In the genomic region with DNA sequence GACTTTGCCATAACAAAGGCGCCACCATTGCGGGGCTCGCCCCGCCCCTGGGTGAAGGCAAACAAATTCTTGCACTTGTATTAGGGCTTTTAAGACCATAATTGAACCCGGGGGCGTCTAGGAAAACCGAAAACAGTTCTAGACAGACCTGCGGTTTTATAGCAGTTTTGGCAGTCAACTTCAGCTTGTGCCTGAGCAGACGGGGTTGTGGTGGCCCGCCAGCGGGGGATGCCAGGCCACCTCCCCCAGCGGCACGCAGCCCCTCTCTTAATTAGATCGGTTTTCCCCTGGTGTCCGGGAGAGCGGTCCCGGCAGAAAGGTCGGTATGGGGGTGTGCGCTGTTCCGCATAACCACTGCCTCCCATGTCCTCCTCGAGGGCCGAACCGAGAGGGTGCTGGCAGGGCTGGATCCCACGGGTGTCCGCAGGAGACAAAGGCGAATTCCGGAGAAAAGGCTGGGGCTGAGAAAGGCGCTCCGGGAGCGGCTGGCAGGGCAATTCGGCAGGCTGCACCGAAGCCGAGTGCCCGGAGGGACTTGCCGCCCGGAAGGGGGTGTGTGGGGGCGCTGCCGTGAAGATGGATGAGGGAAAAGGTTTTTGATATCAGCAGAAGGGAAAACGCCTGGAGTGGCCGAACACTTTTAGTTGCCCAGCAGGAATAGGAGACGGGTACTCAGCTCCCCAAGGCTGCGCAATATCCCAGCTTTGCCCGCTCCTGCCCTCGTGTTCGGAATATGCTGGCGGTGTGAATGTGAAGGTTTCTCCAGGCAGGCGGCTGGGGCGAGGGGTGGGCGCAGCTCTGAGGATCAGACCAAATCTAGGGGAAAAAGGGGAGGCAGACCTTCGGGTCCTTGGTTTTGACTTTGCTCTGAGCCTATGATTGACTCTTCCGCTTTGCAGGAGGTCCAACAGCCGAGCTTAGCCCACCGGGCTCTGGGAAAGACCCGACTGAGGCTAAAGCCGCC, we compare ENCODE assay signal across 9 cellular contexts. TPM values are rescaled to one million over a fixed set of nuclear protein-coding genes. Genes with fewer than 3 reads are reported as not detected.
DNase-seq lines count a peak whose midpoint lies in the region; ATAC-seq, FAIRE-seq and TF ChIP-seq lines count a peak whose summit lies in the region.
"Had no signal": no experiment of that assay in that cellular context is flagged by ENCODE, and none has a peak within 500 bp of the region (broad histone marks: within the 10 kb centered on the region; RNA-seq: fewer than 3 reads in every experiment).

No MANE protein-coding gene starts in this region.

- H3K36me3 ChIP-seq in ascending aorta (no peaks in the 10 kb centered on the region), mucosa of rectum (ENCODE audit: control insufficient read depth in 2 of 2, insufficient read depth in 2 of 2, low read length in 2 of 2) (no peaks in the 10 kb centered on the region)

- ATAC-seq in left cardiac atrium, result no peak
- ATAC-seq in HG02798 (IDR thresholded peaks at IDR 0.05; ENCODE audit: poor library complexity, unreplicated experiment), result no peak

- H3K9ac ChIP-seq in mucosa of rectum (ENCODE audit: low read depth in 1 of 2, low read length in 2 of 2), result peak overlapping the region; percentile 90 to 96

- no peak for FAIRE-seq in RCC 7860 (lab: Jason Lieb, UNC)

- intact Hi-C loops in cardiac septum (cut with DNase I) (no loop called here), left cardiac atrium (cut with DNase I) (no loop called here), ascending aorta (cut with DNase I) (loop anchor here (5.0 kb wide), 1 partner anchor 1321 kb away; no protein-coding TSS in a partner anchor)

- TF ChIP-seq CTCF in ascending aorta (IDR thresholded peaks at IDR 0.05), result no peak

- H3K9me3 ChIP-seq in ascending aorta, result no peaks in the 10 kb centered on the region
- H3K9me3 ChIP-seq in mucosa of rectum (ENCODE audit: control insufficient read depth in 2 of 2, low read length in 2 of 2), result no peaks in the 10 kb centered on the region

- H3K4me1 ChIP-seq in ascending aorta, result peaks cover 7 to 23% of the 10 kb centered on the region in 2 donors
- peaks cover 51 to 76% of the 10 kb centered on the region in 2 donors for H3K4me1 ChIP-seq in mucosa of rectum (ENCODE audit: control insufficient read depth in 2 of 2, insufficient read depth in 2 of 2, low read length in 2 of 2)

- peak; percentile 74 for DNase-seq in cardiac septum (ENCODE audit: low spot score)
- DNase-seq in left cardiac atrium, result no peak
- DNase-seq in ascending aorta (ENCODE audit: low spot score in 2 of 2), result peak in 1 of 2 donors; percentile 56
- DNase-seq in ureter (ENCODE audit: low spot score), result peak; percentile 42
- DNase-seq in cerebellar nuclear complex (lab: John Stamatoyannopoulos, UW), result no peak
- no peak for DNase-seq in RCC 7860 (ENCODE audit: low spot score)
- DNase-seq: NCI-H1694 treated with DMSO at 0.1 percent for 48 hours had no signal

- H3K4me3 ChIP-seq in ascending aorta (peak overlapping the region; percentile 4 to 34), mucosa of rectum (ENCODE audit: low read length in 2 of 2) (peak overlapping the region; percentile 83 to 87)

- H3K27ac ChIP-seq in ascending aorta, result no peak overlapping the region
- peak overlapping the region; percentile 91 to 93 for H3K27ac ChIP-seq in mucosa of rectum (ENCODE audit: low read depth in 2 of 2, low read length in 2 of 2)

- peaks cover 60% of the 10 kb centered on the region for H3K27me3 ChIP-seq in ascending aorta
- peaks cover 15 to 28% of the 10 kb centered on the region in 2 donors for H3K27me3 ChIP-seq in mucosa of rectum (ENCODE audit: control insufficient read depth in 2 of 2, insufficient read depth in 2 of 2, low read length in 2 of 2)

RNA-seq across cellular contexts. Expression of a gene that starts 3.0 kb away (rescaled TPM):
- total RNA-seq in cardiac septum, result not detected
- total RNA-seq in left cardiac atrium, result not detected
- total RNA-seq in ascending aorta, result not detected
- 16.6 TPM for total RNA-seq in ureter

RNA-seq across cellular contexts. Expression of a gene that starts 11.9 kb away (rescaled TPM):
- total RNA-seq in cardiac septum (not detected), left cardiac atrium (not detected), ascending aorta (not detected), ureter (15.6 TPM)

RNA-seq across cellular contexts. Expression of a gene that starts 13.9 kb away (rescaled TPM):
- total RNA-seq in cardiac septum (not detected), left cardiac atrium (under 1 TPM; 0.10 to 0.21 TPM), ascending aorta (not detected), ureter (15.3 TPM)

RNA-seq across cellular contexts. Expression of a gene that starts 22.6 kb away (rescaled TPM):
- total RNA-seq in cardiac septum, result not detected
- not detected for total RNA-seq in left cardiac atrium
- not detected for total RNA-seq in ascending aorta
- 7.4 TPM for total RNA-seq in ureter

RNA-seq across cellular contexts. Expression of a gene that starts 31.5 kb away (rescaled TPM):
- not detected for total RNA-seq in cardiac septum
- total RNA-seq in left cardiac atrium, result under 1 TPM; 0.12 to 0.39 TPM
- total RNA-seq in ascending aorta, result 12.0 TPM
- 6.3 TPM for total RNA-seq in ureter

Comparison
In these comparisons a context has a peak if more than half of its experiments do, and no peak if none do; other contexts are left out.
1. DNase-seq: peak in cardiac septum (single experiment) and ureter (single experiment); none in left cardiac atrium (single experiment), cerebellar nuclear complex (0 of 2) and RCC 7860 (single experiment).
2. H3K27ac ChIP-seq: peak in mucosa of rectum (2 of 2); none in ascending aorta (0 of 2).
3. RNA of a gene that starts 3.0 kb away (total RNA-seq): 16.6 TPM in ureter (single experiment); not detected in cardiac septum (single experiment), not detected in left cardiac atrium and not detected in ascending aorta (single experiment); every median in the first group is over 10 times any median in the second.
4. RNA of a gene that starts 11.9 kb away (total RNA-seq): 15.6 TPM in ureter (single experiment); not detected in cardiac septum (single experiment), not detected in left cardiac atrium and not detected in ascending aorta (single experiment); every median in the first group is over 10 times any median in the second.
5. RNA of a gene that starts 13.9 kb away (total RNA-seq): 15.3 TPM in ureter (single experiment); 0.10 to 0.21 TPM in left cardiac atrium, not detected in cardiac septum (single experiment) and not detected in ascending aorta (single experiment); every median in the first group is over 10 times any median in the second.